Comparison of ENCODE assay signal across 34 cellular contexts in genomic region chr4:121734576-121734975, GRCh38. TPM values are rescaled to one million over a fixed set of nuclear protein-coding genes. Genes with fewer than 3 reads are reported as not detected.
"Had no signal": no experiment of that assay in that cellular context is flagged by ENCODE, and none has a peak within 500 bp of the region (broad histone marks: within the 10 kb centered on the region; RNA-seq: fewer than 3 reads in every experiment).

No MANE protein-coding gene starts in this region.

- H3K9me3 ChIP-seq: left lung, lower lobe of right lung, neutrophil, pancreas, prostate gland, stomach, suprapubic skin, thoracic aorta, tibial artery, upper lobe of right lung had no signal

- H3K9ac ChIP-seq: neural progenitor cell had no signal

- H3K27me3 ChIP-seq: left lung, neural progenitor cell, stomach, suprapubic skin, upper lobe of right lung had no signal

- H3K4me2 ChIP-seq: neural progenitor cell had no signal

- H3K27ac ChIP-seq: left lung, lower lobe of right lung, neural progenitor cell, neutrophil, pancreas, prostate gland, skin epidermis, stomach, suprapubic skin, thoracic aorta, tibial artery, upper lobe of right lung had no signal

- ATAC-seq: left colon; left lung; lower lobe of right lung; natural killer cell; pancreas; right cardiac atrium; sciatic nerve; stimulated activated naive B cell treated with anti-CD40 and anti-IgM and Interleukin-4, amounts not matched to agents 10 μg/mL and 1 μg/mL and 100 μg/mL, for 72 hours; stimulated activated naive CD8-positive, alpha-beta T cell treated with anti-CD3 and anti-CD28 coated beads, Interleukin-15, Interleukin-2, amounts not matched to agents 100 U/mL and 50 U/mL, for 24 hours; upper lobe of right lung had no signal

- H3K36me3 ChIP-seq: left lung, lower lobe of right lung, neural progenitor cell, neutrophil, pancreas, prostate gland, stomach, suprapubic skin, thoracic aorta, tibial artery, upper lobe of right lung had no signal

- DNase-seq: kidney; left colon; left lung; lower lobe of right lung; mammary epithelial cell; mesenchymal stem cell; naive B cell; natural killer cell; nephron progenitor cell; pancreas; posterior cingulate gyrus; retina; right cardiac atrium; stimulated activated CD4-positive, alpha-beta T cell treated with anti-CD3 and anti-CD28 coated beads, Interleukin-12 subunit alpha, Interleukin-12 subunit beta, amount 100 ng/mL, for 4 hours; stimulated activated CD4-positive, alpha-beta T cell treated with anti-CD3 and anti-CD28 coated beads, Interleukin-15, amount 100 ng/mL, for 24 hours; stimulated activated CD4-positive, alpha-beta T cell treated with anti-CD3 and anti-CD28 coated beads, Interleukin-2, amount 100 ng/mL, for 24 hours; stimulated activated CD4-positive, alpha-beta T cell treated with anti-CD3 and anti-CD28 coated beads, Interleukin-4, amount 100 ng/mL, for 1 hour; stimulated activated naive B cell treated with anti-CD40 and anti-IgM and Interleukin-4, amounts not matched to agents 10 μg/mL and 1 μg/mL and 100 μg/mL, for 72 hours; stimulated activated naive CD8-positive, alpha-beta T cell treated with anti-CD3 and anti-CD28 coated beads, Interleukin-15, Interleukin-2, amounts not matched to agents 100 U/mL and 50 U/mL, for 24 hours; stomach; tibial artery; trophoblast cell; upper lobe of right lung had no signal

- FAIRE-seq: islet of Langerhans, kidney, pancreas, urothelium cell line had no signal

- H3K4me3 ChIP-seq: left lung, lower lobe of right lung, neural progenitor cell, pancreas, prostate gland, skin epidermis, stomach, suprapubic skin, thoracic aorta, tibial artery, upper lobe of right lung had no signal

- H2AFZ ChIP-seq: neural progenitor cell had no signal

- H3K4me1 ChIP-seq: left lung, lower lobe of right lung, neural progenitor cell, pancreas, prostate gland, stomach, suprapubic skin, tibial artery had no signal

RNA-seq across cellular contexts. Expression of gene SMIM43, which starts 30.4 kb away (rescaled TPM):
- total RNA-seq: kidney, liver, mammary epithelial cell, mononuclear cell, natural killer cell, pancreas, prostate gland, suprapubic skin, thoracic aorta, upper lobe of right lung had no signal
- polyA plus RNA-seq: liver had no signal
